ENCODE assay signal across 12 cellular contexts in genomic region chr18:23926590-23926989, GRCh38.
"Had no signal": no experiment of that assay in that cellular context is flagged by ENCODE, and none has a peak within 500 bp of the region (broad histone marks: within the 10 kb centered on the region; RNA-seq: fewer than 3 reads in every experiment).

No MANE protein-coding gene starts in this region.

- H3K27me3 ChIP-seq: foreskin keratinocyte, heart left ventricle, transverse colon had no signal

- H3K36me3 ChIP-seq: prostate gland, transverse colon had no signal

- H3K36me3 Mint-ChIP-seq: natural killer cell had no signal

- ATAC-seq: activated T-helper 17 cell treated with anti-CD3 and anti-CD28 coated beads, Interleukin-2, amount 50 U/mL, for 72 hours; foreskin keratinocyte; heart left ventricle had no signal

- H3K4me1 ChIP-seq: foreskin keratinocyte, heart left ventricle had no signal

- H3K27ac ChIP-seq: foreskin keratinocyte, heart left ventricle, transverse colon had no signal

- DNase-seq: activated CD4-positive, alpha-beta T cell treated with anti-CD3 and anti-CD28 coated beads for 48 hours; activated naive CD4-positive, alpha-beta T cell treated with anti-CD3 and anti-CD28 coated beads for 36 hours; effector CD4-positive, alpha-beta T cell; foreskin keratinocyte; heart left ventricle; natural killer cell; stimulated activated CD4-positive, alpha-beta T cell treated with anti-CD3 and anti-CD28 coated beads, Interleukin-12 subunit alpha, Interleukin-12 subunit beta, amount 100 ng/mL, for 4 hours; stimulated activated naive CD4-positive, alpha-beta T cell; substantia nigra; transverse colon had no signal

- H3K9me3 Mint-ChIP-seq: activated naive CD4-positive, alpha-beta T cell treated with anti-CD3 and anti-CD28 coated beads for 36 hours; activated T-helper 17 cell treated with anti-CD3 and anti-CD28 coated beads, Interleukin-2, amount 50 U/mL, for 72 hours; natural killer cell had no signal

- H3K27me3 Mint-ChIP-seq: activated T-helper 17 cell treated with anti-CD3 and anti-CD28 coated beads, Interleukin-2, amount 50 U/mL, for 72 hours had no signal

- H3K4me3 ChIP-seq: heart left ventricle, prostate gland, transverse colon had no signal

- H3K9me3 ChIP-seq: heart left ventricle, prostate gland, transverse colon had no signal

- H3K4me3 Mint-ChIP-seq: activated naive CD4-positive, alpha-beta T cell treated with anti-CD3 and anti-CD28 coated beads for 36 hours; activated T-helper 17 cell treated with anti-CD3 and anti-CD28 coated beads, Interleukin-2, amount 50 U/mL, for 72 hours; natural killer cell had no signal

- H3K27ac Mint-ChIP-seq: activated naive CD4-positive, alpha-beta T cell treated with anti-CD3 and anti-CD28 coated beads for 36 hours; activated T-helper 17 cell treated with anti-CD3 and anti-CD28 coated beads, Interleukin-2, amount 50 U/mL, for 72 hours; natural killer cell had no signal
